ENCODE assay signal across 19 cellular contexts in the genomic region with DNA sequence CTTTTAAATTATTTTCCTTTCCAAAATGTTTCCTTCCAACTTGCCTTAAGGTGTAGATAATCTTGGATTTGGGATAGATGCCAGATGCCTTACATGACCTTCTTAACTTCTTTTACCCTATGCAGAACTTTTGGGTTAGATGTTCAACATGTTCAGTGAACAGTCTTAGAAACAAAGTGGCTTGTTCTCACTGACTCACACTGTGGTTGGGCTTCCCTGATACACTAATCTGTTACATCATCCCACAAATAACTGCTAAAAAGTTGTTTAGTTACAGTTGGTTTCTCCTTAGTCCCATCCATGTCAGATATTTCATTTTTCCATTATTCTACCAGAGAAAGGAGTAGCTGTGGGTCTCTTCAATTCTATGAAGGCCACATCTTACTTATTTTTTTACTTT.
DNase-seq lines count a peak whose midpoint lies in the region; ATAC-seq and TF ChIP-seq lines count a peak whose summit lies in the region.
"Had no signal": no experiment of that assay in that cellular context is flagged by ENCODE, and none has a peak within 500 bp of the region (broad histone marks: within the 10 kb centered on the region; RNA-seq: fewer than 3 reads in every experiment).

No MANE protein-coding gene starts in this region.

- H3K9ac ChIP-seq in adipocyte (ENCODE audit: low read length) = no peak overlapping the region
- H3K9ac ChIP-seq: parathyroid adenoma had no signal

- H3K4me3 ChIP-seq in BJ (ENCODE audit: low read depth, low read length) (no peak overlapping the region), adipocyte (ENCODE audit: low read length) (no peak overlapping the region), lower leg skin (ENCODE audit: low read depth, poor library complexity, severe bottlenecking) (no peak overlapping the region)
- H3K4me3 ChIP-seq: body of pancreas, K562, skin epidermis, thoracic aorta had no signal

- no peak for TF ChIP-seq POLR2A in lower leg skin (IDR thresholded peaks at IDR 0.05)

- H3K4me1 ChIP-seq in adipocyte (ENCODE audit: control insufficient read depth, insufficient read depth, low read length) = no peaks in the 10 kb centered on the region
- no peaks in the 10 kb centered on the region for H3K4me1 ChIP-seq in foreskin keratinocyte
- H3K4me1 ChIP-seq: body of pancreas, parathyroid adenoma had no signal

- H3K27me3 ChIP-seq in BJ (ENCODE audit: control insufficient read depth, insufficient read depth, low read length) (no peaks in the 10 kb centered on the region), adipocyte (replicated peaks; ENCODE audit: control insufficient read depth, insufficient read depth, low read length) (no peaks in the 10 kb centered on the region), foreskin keratinocyte (no peaks in the 10 kb centered on the region)
- H3K27me3 ChIP-seq: body of pancreas had no signal

- POLR2A ChIA-PET in BJ (lab: Charles Lee) = no interaction called here

- H3K27ac ChIP-seq in foreskin keratinocyte (no peak overlapping the region), caudate nucleus (ENCODE audit: low read depth, low read length) (no peak overlapping the region)
- H3K27ac ChIP-seq: body of pancreas, parathyroid adenoma, skin epidermis, thoracic aorta had no signal

- TF ChIP-seq CTCF in BJ (IDR thresholded peaks at IDR 0.05; ENCODE audit: insufficient read depth, low read depth, low read length) (no peak), foreskin keratinocyte (conservative IDR thresholded peaks at IDR 0.05) (no peak), lower leg skin (IDR thresholded peaks at IDR 0.05) (no peak)

- intact Hi-C loops in lower leg skin (cut with DNase I; ENCODE audit: low total_unique reads) = no loop called here

- ATAC-seq in foreskin keratinocyte (peak; percentile 49), GM18498 (IDR thresholded peaks at IDR 0.05; ENCODE audit: unreplicated experiment) (no peak)
- ATAC-seq: body of pancreas, K562 had no signal

- CTCF ChIA-PET in BJ (lab: Yijun Ruan, JAX) = no interaction called here

- peak; percentile 6 for DNase-seq in BJ (ENCODE audit: low read depth)
- peak; percentile 7 to 15 for DNase-seq in Kasumi-1 (lab: John Stamatoyannopoulos, UW)
- DNase-seq in adipocyte (ENCODE audit: low read depth) = peak; percentile 41
- peak; percentile 9 to 37 for DNase-seq in foreskin keratinocyte
- DNase-seq in stimulated activated CD4-positive, alpha-beta T cell treated with anti-CD3 and anti-CD28 coated beads, Interleukin-2, amount 100 ng/mL, for 48 hours = no peak
- no peak for DNase-seq in lower leg skin (ENCODE audit: low spot score in 2 of 2)
- no peak for DNase-seq in caudate nucleus (lab: John Stamatoyannopoulos, UW)
- DNase-seq: activated CD4-positive, alpha-beta T cell treated with anti-CD3 and anti-CD28 coated beads, Interleukin-2, amount 10 ng/mL, durations not matched to agents 7 days and 5 days; activated naive CD4-positive, alpha-beta T cell treated with anti-CD3 and anti-CD28 coated beads for 36 hours; activated T-cell treated with anti-CD3 and anti-CD28 coated beads for 4 hours; AML-193; body of pancreas; GDM1; naive B cell had no signal

- no peaks in the 10 kb centered on the region for H3K9me3 ChIP-seq in adipocyte (ENCODE audit: control insufficient read depth, low read length)
- H3K9me3 ChIP-seq: body of pancreas, thoracic aorta had no signal

- H3K36me3 ChIP-seq in BJ (ENCODE audit: control insufficient read depth, insufficient read depth, low read length) = no peaks in the 10 kb centered on the region
- H3K36me3 ChIP-seq in adipocyte (ENCODE audit: control insufficient read depth, insufficient read depth, low read length, severe bottlenecking) = no peaks in the 10 kb centered on the region
- H3K36me3 ChIP-seq: thoracic aorta had no signal

Comparison
In these comparisons a context has a peak if more than half of its experiments do, and no peak if none do; other contexts are left out.
1. DNase-seq: peak in BJ (single experiment), Kasumi-1 (2 of 2), adipocyte (single experiment) and foreskin keratinocyte (2 of 2); none in stimulated activated CD4-positive, alpha-beta T cell treated with anti-CD3 and anti-CD28 coated beads, Interleukin-2, amount 100 ng/mL, for 48 hours (0 of 2), lower leg skin (0 of 2) and caudate nucleus (0 of 61).